In genomic region chr11:118915941-118916841, GRCh38 we compare ENCODE assay signal across 9 cellular contexts. TPM values are rescaled to one million over a fixed set of nuclear protein-coding genes. Genes with fewer than 3 reads are reported as not detected.
A peak's percentile ranks its signal among the peaks of the same experiment; 100 is the strongest.
DNase-seq lines count a peak whose midpoint lies in the region; ATAC-seq and TF ChIP-seq lines count a peak whose summit lies in the region.
"Had no signal": no experiment of that assay in that cellular context is flagged by ENCODE, and none has a peak within 500 bp of the region (broad histone marks: within the 10 kb centered on the region; RNA-seq: fewer than 3 reads in every experiment).

No MANE protein-coding gene starts in this region.

- peaks cover 97% of the 10 kb centered on the region for H3K4me1 Mint-ChIP-seq in activated T-helper 1 cell treated with anti-CD3 and anti-CD28 coated beads, Interleukin-12 subunit alpha, Interleukin-12 subunit beta, Interleukin-2, Interleukin-4 antibody, amounts not matched to agents 30 ng/mL and 10 ng/mL and 1 ng/mL, durations not matched to agents 14 hours and 24 hours and 36 hours (ENCODE audit: low read depth)

- H3K4me3 ChIP-seq in heart right ventricle (peak overlapping the region in 5 of 10 donors; percentile 1 to 22 (median 12)), skeletal muscle satellite cell (ENCODE audit: low read length) (peak overlapping the region; percentile 1)

- H3K9ac ChIP-seq in skeletal muscle satellite cell (ENCODE audit: low read depth, low read length), result peak overlapping the region; percentile 78

- H3K27me3 Mint-ChIP-seq in activated T-helper 1 cell treated with anti-CD3 and anti-CD28 coated beads, Interleukin-12 subunit alpha, Interleukin-12 subunit beta, Interleukin-2, Interleukin-4 antibody, amounts not matched to agents 30 ng/mL and 10 ng/mL and 1 ng/mL, durations not matched to agents 14 hours and 24 hours and 36 hours (ENCODE audit: insufficient read depth), result no peaks in the 10 kb centered on the region

- 34 to 40% methylated on average over 10 of the region's 10 CpGs for WGBS in heart right ventricle, 2 donors

- H3K9me3 Mint-ChIP-seq in activated T-helper 1 cell treated with anti-CD3 and anti-CD28 coated beads, Interleukin-12 subunit alpha, Interleukin-12 subunit beta, Interleukin-2, Interleukin-4 antibody, amounts not matched to agents 30 ng/mL and 10 ng/mL and 1 ng/mL, durations not matched to agents 14 hours and 24 hours and 36 hours, result no peaks in the 10 kb centered on the region

- peaks cover 86 to 99% (median 98%) of the 10 kb centered on the region in 9 donors for H3K4me1 ChIP-seq in heart right ventricle
- peaks cover 97% of the 10 kb centered on the region for H3K4me1 ChIP-seq in skeletal muscle satellite cell (ENCODE audit: control insufficient read depth, insufficient read depth, low read length)

- peak overlapping the region; percentile 83 to 98 (median 94) for H3K27ac ChIP-seq in heart right ventricle

- H3K9me3 ChIP-seq in heart right ventricle (no peaks in the 10 kb centered on the region), skeletal muscle satellite cell (replicated peaks; ENCODE audit: low read length) (no peaks in the 10 kb centered on the region)

- H3K27me3 ChIP-seq in heart right ventricle (no peaks in the 10 kb centered on the region), skeletal muscle satellite cell (ENCODE audit: control insufficient read depth, insufficient read depth, low read length) (no peaks in the 10 kb centered on the region)

- DNase-seq in G401 (ENCODE audit: low spot score) (peak; percentile 79), heart right ventricle (no peak), DMS53 (lab: John Stamatoyannopoulos, UW) (no peak), AG08396 (ENCODE audit: low spot score) (no peak)
- DNase-seq in activated T-helper 1 cell treated with anti-CD3 and anti-CD28 coated beads, Interleukin-12 subunit alpha, Interleukin-12 subunit beta, Interleukin-2, Interleukin-4 antibody, amounts not matched to agents 30 ng/mL and 10 ng/mL and 1 ng/mL, durations not matched to agents 14 hours and 24 hours and 36 hours (ENCODE audit: low spot score), result no peak

- TF ChIP-seq CTCF in heart right ventricle (IDR thresholded peaks at IDR 0.05), result no peak

- in situ Hi-C loops in G401 (cut with HindIII; ENCODE audit: low sequenced_read_pairs), result no loop called here

- peak overlapping the region; percentile 81 for H3K4me3 Mint-ChIP-seq in activated T-helper 1 cell treated with anti-CD3 and anti-CD28 coated beads, Interleukin-12 subunit alpha, Interleukin-12 subunit beta, Interleukin-2, Interleukin-4 antibody, amounts not matched to agents 30 ng/mL and 10 ng/mL and 1 ng/mL, durations not matched to agents 14 hours and 24 hours and 36 hours

- peak overlapping the region; percentile 99 for H3K27ac Mint-ChIP-seq in activated T-helper 1 cell treated with anti-CD3 and anti-CD28 coated beads, Interleukin-12 subunit alpha, Interleukin-12 subunit beta, Interleukin-2, Interleukin-4 antibody, amounts not matched to agents 30 ng/mL and 10 ng/mL and 1 ng/mL, durations not matched to agents 14 hours and 24 hours and 36 hours

- ATAC-seq in heart right ventricle (no peak), GM18519 (IDR thresholded peaks at IDR 0.05; ENCODE audit: low FRiP score, unreplicated experiment) (no peak), HG03139 (IDR thresholded peaks at IDR 0.05; ENCODE audit: unreplicated experiment) (no peak)

- no peaks in the 10 kb centered on the region for H3K36me3 ChIP-seq in heart right ventricle
- H3K36me3 ChIP-seq in skeletal muscle satellite cell (ENCODE audit: insufficient read depth, low read length), result no peaks in the 10 kb centered on the region

- intact Hi-C loops in activated T-helper 1 cell treated with anti-CD3 and anti-CD28 coated beads, Interleukin-12 subunit alpha, Interleukin-12 subunit beta, Interleukin-2, Interleukin-4 antibody, amounts not matched to agents 30 ng/mL and 10 ng/mL and 1 ng/mL, durations not matched to agents 14 hours and 24 hours and 36 hours (cut with micrococcal nuclease), result no loop called here
- intact Hi-C loops in heart right ventricle (cut with DNase I), result no loop called here

- peak overlapping the region; percentile 75 for H3K4me2 ChIP-seq in skeletal muscle satellite cell (ENCODE audit: low read length)

- peaks cover 4% of the 10 kb centered on the region for H3K36me3 Mint-ChIP-seq in activated T-helper 1 cell treated with anti-CD3 and anti-CD28 coated beads, Interleukin-12 subunit alpha, Interleukin-12 subunit beta, Interleukin-2, Interleukin-4 antibody, amounts not matched to agents 30 ng/mL and 10 ng/mL and 1 ng/mL, durations not matched to agents 14 hours and 24 hours and 36 hours (ENCODE audit: low read depth)

RNA-seq across cellular contexts. Expression of gene BCL9L, which starts 9.5 kb away (rescaled TPM):
- 10.2 and 13.4 TPM in 2 replicates for total RNA-seq in G401 (2014; rRNA removed; shearing (Covaris generic))
- 27.3 and 32.4 TPM in 2 replicates for total RNA-seq in activated T-helper 1 cell treated with anti-CD3 and anti-CD28 coated beads, Interleukin-12 subunit alpha, Interleukin-12 subunit beta, Interleukin-2, Interleukin-4 antibody, amounts not matched to agents 30 ng/mL and 10 ng/mL and 1 ng/mL, durations not matched to agents 14 hours and 24 hours and 36 hours
- 10 to 100 TPM; 29.4 to 57.7 (median 40.8) TPM for total RNA-seq in heart right ventricle
- polyA plus RNA-seq in heart right ventricle, result 10 to 100 TPM; 24.0 to 24.2 TPM
- total RNA-seq in skeletal muscle satellite cell (2012; rRNA removed), result 22.3 and 25.1 TPM in 2 replicates

RNA-seq across cellular contexts. Expression of gene CXCR5, which starts 32.5 kb away (rescaled TPM):
- not detected in 2 replicates for total RNA-seq in G401 (2014; rRNA removed; shearing (Covaris generic))
- total RNA-seq in activated T-helper 1 cell treated with anti-CD3 and anti-CD28 coated beads, Interleukin-12 subunit alpha, Interleukin-12 subunit beta, Interleukin-2, Interleukin-4 antibody, amounts not matched to agents 30 ng/mL and 10 ng/mL and 1 ng/mL, durations not matched to agents 14 hours and 24 hours and 36 hours, result 5.1 and 5.5 TPM in 2 replicates
- under 1 TPM in 1 of 10 donors, not detected in 9; 0.16 TPM for total RNA-seq in heart right ventricle
- under 1 TPM; 0.22 to 0.58 TPM for polyA plus RNA-seq in heart right ventricle
- total RNA-seq in skeletal muscle satellite cell (2012; rRNA removed), result not detected in 2 replicates

RNA-seq across cellular contexts. Expression of gene UPK2, which starts 39.9 kb away (rescaled TPM):
- total RNA-seq in G401 (2014; rRNA removed; shearing (Covaris generic)), result not detected in 2 replicates
- not detected in 2 replicates for total RNA-seq in activated T-helper 1 cell treated with anti-CD3 and anti-CD28 coated beads, Interleukin-12 subunit alpha, Interleukin-12 subunit beta, Interleukin-2, Interleukin-4 antibody, amounts not matched to agents 30 ng/mL and 10 ng/mL and 1 ng/mL, durations not matched to agents 14 hours and 24 hours and 36 hours
- total RNA-seq in heart right ventricle, result not detected
- under 1 TPM in 1 of 2 donors, not detected in 1; 0.04 TPM for polyA plus RNA-seq in heart right ventricle
- total RNA-seq in skeletal muscle satellite cell (2012; rRNA removed), result not detected in 2 replicates
- total RNA-seq: activated CD8-positive, alpha-beta memory T cell treated with anti-CD3 and anti-CD28 coated beads for 36 hours had no signal

RNA-seq across cellular contexts. Expression of gene FOXR1, which starts 55.4 kb away (rescaled TPM):
- not detected in 2 replicates for total RNA-seq in G401 (2014; rRNA removed; shearing (Covaris generic))
- total RNA-seq in activated T-helper 1 cell treated with anti-CD3 and anti-CD28 coated beads, Interleukin-12 subunit alpha, Interleukin-12 subunit beta, Interleukin-2, Interleukin-4 antibody, amounts not matched to agents 30 ng/mL and 10 ng/mL and 1 ng/mL, durations not matched to agents 14 hours and 24 hours and 36 hours, result not detected in 2 replicates
- total RNA-seq in heart right ventricle, result not detected
- not detected for polyA plus RNA-seq in heart right ventricle
- total RNA-seq in skeletal muscle satellite cell (2012; rRNA removed), result not detected in 2 replicates
- total RNA-seq: activated CD8-positive, alpha-beta memory T cell treated with anti-CD3 and anti-CD28 coated beads for 36 hours had no signal
